In the genomic region with DNA sequence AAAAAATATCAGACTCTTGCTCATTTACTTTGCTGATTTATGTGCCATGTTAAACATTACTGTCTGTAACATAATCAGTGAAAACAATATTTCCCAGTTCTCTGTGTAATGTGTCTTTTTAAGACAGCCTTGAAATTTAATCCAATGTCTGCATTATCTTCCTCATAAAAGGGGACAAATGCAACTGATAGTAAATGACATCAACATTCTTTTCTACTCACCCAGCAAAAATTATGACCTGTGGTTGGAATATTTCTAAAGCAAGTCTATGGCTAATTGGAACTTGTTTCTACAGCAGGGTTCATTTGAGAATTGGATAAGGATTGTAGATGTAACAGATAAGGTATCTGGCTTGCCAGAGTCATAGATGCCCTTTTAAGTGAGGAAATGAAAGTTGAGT, we compare ENCODE assay signal across 20 cellular contexts. TPM values are rescaled to one million over a fixed set of nuclear protein-coding genes. Genes with fewer than 3 reads are reported as not detected.
A peak's percentile ranks its signal among the peaks of the same experiment; 100 is the strongest.
DNase-seq lines count a peak whose midpoint lies in the region; ATAC-seq and TF ChIP-seq lines count a peak whose summit lies in the region.
"Had no signal": no experiment of that assay in that cellular context is flagged by ENCODE, and none has a peak within 500 bp of the region (broad histone marks: within the 10 kb centered on the region; RNA-seq: fewer than 3 reads in every experiment).

No MANE protein-coding gene starts in this region.

- no peak overlapping the region for H2BK15ac ChIP-seq in IMR-90 (ENCODE audit: low read depth, low read length)

- in situ Hi-C loops in IMR-90 (cut with MboI; ENCODE audit: low sequenced_read_pairs): loop anchor here (10.0 to 25.0 kb wide), 4 partner anchors 183 to 1591 kb away; partner anchors contain the start of gene MEIS1

- no peak overlapping the region for H2AFZ ChIP-seq in IMR-90 (replicated peaks; ENCODE audit: low read length, poor library complexity)
- no peak overlapping the region for H2AFZ ChIP-seq in osteoblast (ENCODE audit: low read length)

- no peak overlapping the region for H3K9ac ChIP-seq in IMR-90 (ENCODE audit: low read depth, low read length)
- H3K9ac ChIP-seq: BLaER1 treated with 17β-estradiol and CSF1 and Interleukin-3, amounts not matched to agents 10 nM and 100 nM had no signal

- H2BK20ac ChIP-seq in IMR-90 (ENCODE audit: low read depth, low read length): no peak overlapping the region

- no peak overlapping the region for H3K14ac ChIP-seq in IMR-90 (replicated peaks; ENCODE audit: low read depth, low read length)

- H2AK9ac ChIP-seq in IMR-90 (replicated peaks; ENCODE audit: low read depth, low read length, poor library complexity): no peak overlapping the region

- H3K23ac ChIP-seq in IMR-90 (ENCODE audit: low read depth, low read length): no peak overlapping the region; the same call in 1 of the 2 replicates

- CTCF ChIA-PET in IMR-90 (lab: Yijun Ruan, JAX): interaction anchor here (0.7 kb wide), 1 partner anchor 108 kb away, joined by 3 read pairs; no protein-coding TSS in a partner anchor

- TF ChIP-seq CTCF in IMR-90 (conservative IDR thresholded peaks at IDR 0.05; ENCODE audit: low read depth, low read length) (no peak), osteoblast (IDR thresholded peaks at IDR 0.05; ENCODE audit: extremely low read depth, low read depth, low read length) (no peak)

- no peak overlapping the region for H2BK5ac ChIP-seq in IMR-90 (ENCODE audit: low read depth, low read length, poor library complexity, severe bottlenecking)

- H3K27me3 ChIP-seq in IMR-90 (ENCODE audit: control insufficient read depth, insufficient read depth, low read length) (no peaks in the 10 kb centered on the region; the same call in 1 of the 2 replicates), osteoblast (ENCODE audit: insufficient read depth, low read length) (no peaks in the 10 kb centered on the region)
- H3K27me3 ChIP-seq: BLaER1 treated with 17β-estradiol and CSF1 and Interleukin-3, amounts not matched to agents 10 nM and 100 nM; heart left ventricle; tibial nerve had no signal

- H3K4me1 ChIP-seq in IMR-90 (ENCODE audit: control insufficient read depth, insufficient read depth, low read length): no peaks in the 10 kb centered on the region; the same call in 1 of the 2 replicates
- H3K4me1 ChIP-seq in osteoblast (ENCODE audit: insufficient read depth, low read length): peaks cover 20% of the 10 kb centered on the region
- H3K4me1 ChIP-seq: BLaER1 treated with 17β-estradiol and CSF1 and Interleukin-3, amounts not matched to agents 10 nM and 100 nM; heart left ventricle had no signal

- no peaks in the 10 kb centered on the region for H3K9me1 ChIP-seq in IMR-90 (ENCODE audit: insufficient read depth, low read length)

- no peaks in the 10 kb centered on the region for H4K20me1 ChIP-seq in IMR-90 (ENCODE audit: insufficient read depth, low read length)
- H4K20me1 ChIP-seq in osteoblast (ENCODE audit: insufficient read depth, low read length): no peaks in the 10 kb centered on the region
- H4K20me1 ChIP-seq: BLaER1 treated with 17β-estradiol and CSF1 and Interleukin-3, amounts not matched to agents 10 nM and 100 nM had no signal

- no peak overlapping the region for H4K8ac ChIP-seq in IMR-90 (ENCODE audit: low read depth in 2 of 2, low read length in 2 of 2)

- no peak for TF ChIP-seq POLR2A in IMR-90 (IDR thresholded peaks at IDR 0.05; ENCODE audit: low read depth, low read length)

- no peak overlapping the region for H3K4ac ChIP-seq in IMR-90 (ENCODE audit: low read depth, low read length)

- H3K9me3 ChIP-seq in IMR-90 (ENCODE audit: control insufficient read depth, insufficient read depth, low read length): no peaks in the 10 kb centered on the region
- no peaks in the 10 kb centered on the region for H3K9me3 ChIP-seq in osteoblast (ENCODE audit: low read depth, low read length)
- H3K9me3 ChIP-seq: BLaER1 treated with 17β-estradiol and CSF1 and Interleukin-3, amounts not matched to agents 10 nM and 100 nM; neutrophil; spleen; tibial nerve had no signal

- ATAC-seq in IMR-90 (ENCODE audit: low read depth): no peak
- ATAC-seq: activated naive CD8-positive, alpha-beta T cell treated with anti-CD3 and anti-CD28 coated beads, Interleukin-2, amount 50 U/mL, for 24 hours; heart left ventricle had no signal

- no peak overlapping the region for H4K91ac ChIP-seq in IMR-90 (ENCODE audit: insufficient read depth, low read depth, low read length)

- DNase-seq in EL: peak; percentile 85
- peak; percentile 25 for DNase-seq in IMR-90
- DNase-seq in astrocyte of the hippocampus (ENCODE audit: low read depth, low spot score): peak; percentile 11
- DNase-seq in osteoblast (ENCODE audit: insufficient read length, low spot score, missing footprints): peak; percentile 19
- DNase-seq in NCI-H2029 (lab: John Stamatoyannopoulos, UW): no peak
- no peak for DNase-seq in T-helper 1 cell
- no peak for DNase-seq in D341Med (ENCODE audit: low spot score)
- DNase-seq: activated CD4-positive, alpha-beta T cell treated with anti-CD3 and anti-CD28 coated beads for 48 hours; activated naive CD8-positive, alpha-beta T cell treated with anti-CD3 and anti-CD28 coated beads, Interleukin-2, amount 50 U/mL, for 24 hours; GOT3; heart left ventricle; immature natural killer cell; NCI-H526; SHP77; spleen; stimulated activated CD4-positive, alpha-beta T cell treated with anti-CD3 and anti-CD28 coated beads, Interleukin-4, amount 100 ng/mL, for 24 hours had no signal

- no peaks in the 10 kb centered on the region for H3K79me2 ChIP-seq in osteoblast (ENCODE audit: insufficient read depth, low read length)

- BruUV-seq in IMR-90 (replicated peaks; lab: Mats Ljungman, UMichigan): no TSS peak

- TF ChIP-seq RAD21 in IMR-90 (IDR thresholded peaks at IDR 0.05; ENCODE audit: low read length): no peak

- H3K36me3 ChIP-seq in IMR-90 (ENCODE audit: control insufficient read depth, insufficient read depth, low read length): no peaks in the 10 kb centered on the region
- H3K36me3 ChIP-seq in osteoblast (ENCODE audit: insufficient read depth, low read length): no peaks in the 10 kb centered on the region
- H3K36me3 ChIP-seq: BLaER1 treated with 17β-estradiol and CSF1 and Interleukin-3, amounts not matched to agents 10 nM and 100 nM; heart left ventricle; neutrophil; spleen; tibial nerve had no signal

- intact Hi-C loops in IMR-90 (cut with micrococcal nuclease): no loop called here

- no peak overlapping the region; the same call in 1 of the 2 replicates for H3K18ac ChIP-seq in IMR-90 (ENCODE audit: low read depth, low read length)

- no peaks in the 10 kb centered on the region for H3K79me1 ChIP-seq in IMR-90 (ENCODE audit: low read depth in 1 of 2, low read length in 2 of 2)

- no peak overlapping the region for H2AK5ac ChIP-seq in IMR-90 (ENCODE audit: low read depth, low read length)

- no peak overlapping the region for H2BK120ac ChIP-seq in IMR-90 (ENCODE audit: low read depth, low read length)

- no peak overlapping the region for H4K5ac ChIP-seq in IMR-90 (ENCODE audit: low read depth, low read length)

- dilution Hi-C loops in IMR-90 (cut with HindIII; ENCODE audit: low sequenced_read_pairs, unreplicated experiment): no loop called here

- H3K4me3 ChIP-seq in IMR-90 (ENCODE audit: insufficient read depth, low read depth, low read length): no peak overlapping the region
- H3K4me3 ChIP-seq in osteoblast (ENCODE audit: insufficient read depth, low read length): no peak overlapping the region
- H3K4me3 ChIP-seq: BLaER1 treated with 17β-estradiol and CSF1 and Interleukin-3, amounts not matched to agents 10 nM and 100 nM; coronary artery; heart left ventricle; spleen; tibial nerve had no signal

- peak overlapping the region; percentile 54; the same call in 1 of the 2 replicates for H3K4me2 ChIP-seq in IMR-90 (ENCODE audit: low read depth, low read length)
- peak overlapping the region; percentile 27 for H3K4me2 ChIP-seq in osteoblast (ENCODE audit: insufficient read depth, low read length)
- H3K4me2 ChIP-seq: BLaER1 treated with 17β-estradiol and CSF1 and Interleukin-3, amounts not matched to agents 10 nM and 100 nM had no signal

- no peak overlapping the region for H3K56ac ChIP-seq in IMR-90 (ENCODE audit: extremely low read depth, insufficient read depth, low read length)

- POLR2A ChIA-PET in IMR-90 (lab: Charles Lee; ENCODE audit: unreplicated experiment): no interaction called here

- H3K27ac ChIP-seq in IMR-90 (ENCODE audit: insufficient read depth, low read length) (no peak overlapping the region), osteoblast (ENCODE audit: low read depth, low read length) (peak overlapping the region; percentile 28)
- H3K27ac ChIP-seq: BLaER1 treated with 17β-estradiol and CSF1 and Interleukin-3, amounts not matched to agents 10 nM and 100 nM; coronary artery; heart left ventricle; neutrophil; spleen; tibial nerve had no signal

TF ChIP-seq in IMR-90, 13 proteins besides CTCF, POLR2A, EP300 and RAD21:
- TF ChIP-seq BHLHE40 (IDR thresholded peaks at IDR 0.05; ENCODE audit: low read depth, low read length): no peak
- no peak for TF ChIP-seq FOS (IDR thresholded peaks at IDR 0.05; ENCODE audit: low read depth, low read length)
- TF ChIP-seq MAFK (IDR thresholded peaks at IDR 0.05; ENCODE audit: low read depth, low read length): no peak
- TF ChIP-seq RCOR1 (IDR thresholded peaks at IDR 0.05; ENCODE audit: insufficient replicate concordance, low read length): no peak
- no peak for TF ChIP-seq SMC3 (IDR thresholded peaks at IDR 0.05; ENCODE audit: low read depth, low read length)
- TF ChIP-seq, protein P1, sequence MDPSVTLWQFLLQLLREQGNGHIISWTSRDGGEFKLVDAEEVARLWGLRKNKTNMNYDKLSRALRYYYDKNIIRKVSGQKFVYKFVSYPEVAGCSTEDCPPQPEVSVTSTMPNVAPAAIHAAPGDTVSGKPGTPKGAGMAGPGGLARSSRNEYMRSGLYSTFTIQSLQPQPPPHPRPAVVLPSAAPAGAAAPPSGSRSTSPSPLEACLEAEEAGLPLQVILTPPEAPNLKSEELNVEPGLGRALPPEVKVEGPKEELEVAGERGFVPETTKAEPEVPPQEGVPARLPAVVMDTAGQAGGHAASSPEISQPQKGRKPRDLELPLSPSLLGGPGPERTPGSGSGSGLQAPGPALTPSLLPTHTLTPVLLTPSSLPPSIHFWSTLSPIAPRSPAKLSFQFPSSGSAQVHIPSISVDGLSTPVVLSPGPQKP (IDR thresholded peaks at IDR 0.05; ENCODE audit: borderline replicate concordance, low read depth, low read length): no peak
- no peak for TF ChIP-seq USF2 (IDR thresholded peaks at IDR 0.05; ENCODE audit: low read depth, low read length)

RNA-seq across cellular contexts. Expression of gene C1D, which starts 34.8 kb away (rescaled TPM):
- total RNA-seq in IMR-90 (2012; rRNA removed): 2.7 and 13.6 TPM in 2 replicates
- polyA plus RNA-seq in IMR-90 (2012; rRNA removed): 14.3 and 16.7 TPM in 2 replicates
- polyA plus RNA-seq in IMR-90 (2012; cell fraction: cytosol; rRNA removed): 1.7 and 3.4 TPM in 2 replicates
- polyA plus RNA-seq in IMR-90 (2012; cell fraction: nucleus; rRNA removed; ENCODE audit: low replicate concordance): 0.37 and 7.2 TPM in 2 replicates
- 24.8 and 25.7 TPM in 2 replicates for total RNA-seq in osteoblast

Comparison
In these comparisons a context has a peak if more than half of its experiments do, and no peak if none do; other contexts are left out.
1. DNase-seq: peak in EL (single experiment), IMR-90 (single experiment), astrocyte of the hippocampus (single experiment) and osteoblast (single experiment); none in NCI-H2029 (single experiment), T-helper 1 cell (0 of 5) and D341Med (single experiment).